17 cellular contexts compared by ENCODE assay signal in the genomic region with DNA sequence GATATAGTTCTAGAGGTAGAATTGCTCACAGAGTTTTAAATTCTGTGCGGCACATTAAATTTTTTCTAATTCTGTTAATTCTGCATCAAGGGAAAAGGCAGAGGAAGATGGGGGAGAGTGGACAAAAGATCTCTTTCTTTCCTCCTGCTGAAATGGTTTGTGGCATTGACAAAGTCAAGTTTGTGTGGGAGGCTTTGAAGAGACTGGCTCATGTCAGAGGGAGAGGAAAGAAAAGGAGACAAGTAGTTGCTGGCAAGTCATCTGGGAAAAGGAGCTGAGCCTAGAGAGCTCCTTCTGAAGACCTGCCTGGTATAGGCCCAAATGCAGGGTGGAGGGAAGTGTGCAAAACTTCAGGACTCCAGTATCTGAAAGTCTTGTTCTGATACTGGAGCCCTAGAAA. TPM values are rescaled to one million over a fixed set of nuclear protein-coding genes. Genes with fewer than 3 reads are reported as not detected.
DNase-seq lines count a peak whose midpoint lies in the region; TF ChIP-seq lines count a peak whose summit lies in the region.
"Had no signal": no experiment of that assay in that cellular context is flagged by ENCODE, and none has a peak within 500 bp of the region (broad histone marks: within the 10 kb centered on the region; RNA-seq: fewer than 3 reads in every experiment).

No MANE protein-coding gene starts in this region.

- H3K4me1 ChIP-seq in OCI-LY3 (ENCODE audit: low read length) (peaks cover 26% of the 10 kb centered on the region), testis (peaks cover 8% of the 10 kb centered on the region)

- H3K9ac ChIP-seq in OCI-LY3 (ENCODE audit: low read length): no peak overlapping the region

- no peak for TF ChIP-seq POLR2A in testis (IDR thresholded peaks at IDR 0.05)

- H3K9me3 Mint-ChIP-seq in dendritic cell treated with granulocyte-macrophage colony-stimulating factor and Interleukin-4, amounts not matched to agents 40 ng/mL and 50 ng/mL, for 4 days: peaks cover 10% of the 10 kb centered on the region
- peaks cover 8% of the 10 kb centered on the region for H3K9me3 Mint-ChIP-seq in progenitor cell of endocrine pancreas (ENCODE audit: low read depth)

- H3K27ac ChIP-seq in OCI-LY3 (ENCODE audit: low read length) (0 out of 2 replicates have a peak overlapping the region, but pooled peaks have one; percentile 8), testis (no peak overlapping the region)
- H3K27ac ChIP-seq: C4-2B, RWPE1 had no signal

- H4K20me1 ChIP-seq in OCI-LY3 (ENCODE audit: insufficient read depth, low read length): no peaks in the 10 kb centered on the region

- H3K9me3 ChIP-seq in OCI-LY3 (ENCODE audit: insufficient read depth, low read length) (no peaks in the 10 kb centered on the region), testis (no peaks in the 10 kb centered on the region)

- H3K4me3 ChIP-seq in OCI-LY3 (ENCODE audit: low read length): no peak overlapping the region
- no peak overlapping the region for H3K4me3 ChIP-seq in testis

- H3K4me1 Mint-ChIP-seq in dendritic cell treated with granulocyte-macrophage colony-stimulating factor and Interleukin-4, amounts not matched to agents 40 ng/mL and 50 ng/mL, for 4 days (ENCODE audit: low read depth): peaks cover 20% of the 10 kb centered on the region
- no peaks in the 10 kb centered on the region for H3K4me1 Mint-ChIP-seq in progenitor cell of endocrine pancreas (ENCODE audit: low read depth)

- DNase-seq in midbrain (lab: John Stamatoyannopoulos, UW) (peak; percentile 34), testis (peak; percentile 33), progenitor cell of endocrine pancreas (ENCODE audit: low spot score, unreplicated experiment) (no peak), HK-2 (ENCODE audit: unreplicated experiment) (no peak)
- no peak for DNase-seq in activated naive CD4-positive, alpha-beta T cell treated with anti-CD3 and anti-CD28 coated beads, Interleukin-2, amount 50 U/mL, for 16 hours
- DNase-seq: ACHN, DMS79 treated with DMSO at 0.1 percent for 48 hours, NCI-H1417 treated with DMSO at 0.1 percent for 48 hours, NCI-H187 treated with DMSO at 0.1 percent for 48 hours, NCI-H345, NCI-H524 treated with DMSO at 0.1 percent for 48 hours, PC-3, SIG-M5 had no signal

- WGBS in testis, 2 donors: 65 to 87% methylated on average over 1 of the region's 1 CpG

- no peaks in the 10 kb centered on the region for H3K27me3 ChIP-seq in OCI-LY3 (ENCODE audit: low read depth, low read length)
- H3K27me3 ChIP-seq in testis: no peaks in the 10 kb centered on the region

- peak overlapping the region; percentile 7 for H3K27ac Mint-ChIP-seq in dendritic cell treated with granulocyte-macrophage colony-stimulating factor and Interleukin-4, amounts not matched to agents 40 ng/mL and 50 ng/mL, for 4 days
- H3K27ac Mint-ChIP-seq in progenitor cell of endocrine pancreas: no peak overlapping the region

- H3K36me3 Mint-ChIP-seq in dendritic cell treated with granulocyte-macrophage colony-stimulating factor and Interleukin-4, amounts not matched to agents 40 ng/mL and 50 ng/mL, for 4 days (ENCODE audit: low read depth): peaks cover 76% of the 10 kb centered on the region
- peaks cover 45% of the 10 kb centered on the region for H3K36me3 Mint-ChIP-seq in progenitor cell of endocrine pancreas (ENCODE audit: insufficient read depth)

- TF ChIP-seq CTCF in OCI-LY3 (IDR thresholded peaks at IDR 0.05; ENCODE audit: low read depth, low read length) (no peak), testis (IDR thresholded peaks at IDR 0.05) (no peak), progenitor cell of endocrine pancreas (IDR thresholded peaks at IDR 0.05; ENCODE audit: unreplicated experiment) (no peak)

- no peaks in the 10 kb centered on the region for H3K79me2 ChIP-seq in OCI-LY3 (ENCODE audit: low read length)

- peak overlapping the region; percentile 10 for H3K4me2 ChIP-seq in OCI-LY3 (ENCODE audit: low read length)

- H2AFZ ChIP-seq in OCI-LY3 (ENCODE audit: low read depth, low read length): no peak overlapping the region

- intact Hi-C loops in dendritic cell treated with granulocyte-macrophage colony-stimulating factor and Interleukin-4, amounts not matched to agents 40 ng/mL and 50 ng/mL, for 4 days (cut with micrococcal nuclease): no loop called here
- intact Hi-C loops in testis (cut with DNase I; ENCODE audit: low total_unique reads): no loop called here

- no peak overlapping the region for H3K4me3 Mint-ChIP-seq in dendritic cell treated with granulocyte-macrophage colony-stimulating factor and Interleukin-4, amounts not matched to agents 40 ng/mL and 50 ng/mL, for 4 days
- no peak overlapping the region for H3K4me3 Mint-ChIP-seq in progenitor cell of endocrine pancreas (ENCODE audit: low read depth)

- no peaks in the 10 kb centered on the region for H3K27me3 Mint-ChIP-seq in dendritic cell treated with granulocyte-macrophage colony-stimulating factor and Interleukin-4, amounts not matched to agents 40 ng/mL and 50 ng/mL, for 4 days
- H3K27me3 Mint-ChIP-seq in progenitor cell of endocrine pancreas: no peaks in the 10 kb centered on the region

- H3K36me3 ChIP-seq in OCI-LY3 (replicated peaks; ENCODE audit: low read depth, low read length): peaks cover 36% of the 10 kb centered on the region
- peaks cover 3% of the 10 kb centered on the region for H3K36me3 ChIP-seq in testis (ENCODE audit: low read depth, missing control alignments)

RNA-seq across cellular contexts. Expression of a gene that starts 36.3 kb away (rescaled TPM):
- 100 to 1,000 TPM; 112 to 155 TPM for total RNA-seq in testis
- polyA plus RNA-seq in testis (ENCODE audit: insufficient read depth, low read depth, low replicate concordance): 318 TPM
- 51.9 and 56.2 TPM in 2 replicates for total RNA-seq in progenitor cell of endocrine pancreas

RNA-seq across cellular contexts. Expression of a gene that starts 36.7 kb away (rescaled TPM):
- total RNA-seq in testis: 10 to 100 TPM; 60.0 to 64.4 TPM
- polyA plus RNA-seq in testis (ENCODE audit: insufficient read depth, low read depth, low replicate concordance): 103 TPM
- 27.8 and 28.6 TPM in 2 replicates for total RNA-seq in progenitor cell of endocrine pancreas

Comparison
In these comparisons a context has a peak if more than half of its experiments do, and no peak if none do; other contexts are left out.
1. DNase-seq: peak in midbrain (single experiment) and testis (single experiment); none in progenitor cell of endocrine pancreas (single experiment), activated naive CD4-positive, alpha-beta T cell treated with anti-CD3 and anti-CD28 coated beads, Interleukin-2, amount 50 U/mL, for 16 hours (single experiment) and HK-2 (single experiment).